Comparison of ENCODE assay signal across 10 cellular contexts in the genomic region with DNA sequence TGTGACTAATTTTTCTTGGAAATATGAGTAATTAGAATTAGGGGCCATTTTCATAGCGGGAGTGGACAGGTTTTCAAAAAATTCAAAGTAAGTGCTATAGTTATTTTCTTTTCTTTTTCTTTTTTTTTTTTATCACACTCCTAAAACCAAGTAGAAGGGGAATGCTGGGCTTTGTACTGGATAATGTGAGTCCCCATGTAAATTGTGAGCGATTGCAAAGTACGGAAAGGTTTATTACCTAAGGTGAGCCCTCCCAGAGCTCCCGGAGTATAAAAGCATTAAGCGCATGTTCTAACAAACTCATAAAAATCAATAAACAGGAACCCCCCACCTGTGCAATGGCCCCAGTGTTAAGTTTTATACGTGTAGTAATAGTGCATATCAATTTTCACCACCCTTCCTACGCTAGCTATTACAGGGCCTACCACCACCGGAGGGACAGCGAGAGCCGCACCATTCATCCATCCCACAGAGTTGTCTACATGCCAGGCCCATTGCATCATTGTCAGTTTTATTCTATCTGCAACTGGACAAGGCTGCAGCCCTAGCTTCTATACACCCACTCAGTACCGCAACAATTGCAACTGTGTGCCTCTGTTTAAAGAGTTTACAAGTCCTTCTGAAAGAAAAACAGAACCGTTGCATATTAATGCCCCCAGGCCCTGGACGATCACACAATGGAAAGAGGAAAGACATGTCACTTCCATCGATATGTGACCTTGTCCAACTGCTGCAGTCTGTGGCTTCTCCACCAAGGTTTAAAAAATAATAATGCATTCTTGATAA. TPM values are rescaled to one million over a fixed set of nuclear protein-coding genes. Genes with fewer than 3 reads are reported as not detected.
DNase-seq lines count a peak whose midpoint lies in the region; ATAC-seq lines count a peak whose summit lies in the region.
"Had no signal": no experiment of that assay in that cellular context is flagged by ENCODE, and none has a peak within 500 bp of the region (broad histone marks: within the 10 kb centered on the region; RNA-seq: fewer than 3 reads in every experiment).

No MANE protein-coding gene starts in this region.

- intact Hi-C loops in left cardiac atrium (cut with DNase I), result loop anchor here in 1 of 2 donors (5.0 kb wide), 1 partner anchor 41 kb away; no protein-coding TSS in a partner anchor
- intact Hi-C loops in posterior vena cava (cut with DNase I), result no loop called here

- ATAC-seq in left cardiac atrium (peak; percentile 82 to 89), GM21360 (IDR thresholded peaks at IDR 0.05; ENCODE audit: unreplicated experiment) (no peak), GM21423 (IDR thresholded peaks at IDR 0.05; ENCODE audit: unreplicated experiment) (no peak), left lobe of liver (no peak)
- ATAC-seq: activated naive CD8-positive, alpha-beta T cell treated with anti-CD3 and anti-CD28 coated beads, Interleukin-2, amount 50 U/mL, for 24 hours had no signal

- peak; percentile 68 for DNase-seq in COLO829 (ENCODE audit: low spot score)
- DNase-seq in amygdala (lab: John Stamatoyannopoulos, UW), result peak in 38 of 56 donors; percentile 27 to 89 (median 68)
- DNase-seq in left cardiac atrium, result peak; percentile 79
- peak; percentile 81 for DNase-seq in posterior vena cava (ENCODE audit: low spot score)
- no peak for DNase-seq in hepatic stellate cell (ENCODE audit: low spot score)
- DNase-seq in left lobe of liver (ENCODE audit: low spot score), result no peak
- DNase-seq: activated naive CD8-positive, alpha-beta T cell treated with anti-CD3 and anti-CD28 coated beads, Interleukin-2, amount 50 U/mL, for 24 hours; NCI-H2081 had no signal

RNA-seq across cellular contexts. Expression of gene ZEB2, which starts 58.7 kb away (rescaled TPM):
- total RNA-seq in left cardiac atrium (100 to 1,000 TPM; 118 to 131 TPM), posterior vena cava (100 to 1,000 TPM; 246 to 288 TPM), left lobe of liver (19.3 TPM)

Comparison
In these comparisons a context has a peak if more than half of its experiments do, and no peak if none do; other contexts are left out.
1. DNase-seq: peak in COLO829 (single experiment), amygdala (38 of 56), left cardiac atrium (single experiment) and posterior vena cava (single experiment); none in hepatic stellate cell (single experiment) and left lobe of liver (single experiment).
2. ATAC-seq: peak in left cardiac atrium (2 of 2); none in GM21360 (single experiment), GM21423 (single experiment) and left lobe of liver (single experiment).